Comparison of ENCODE assay signal across 13 cellular contexts in genomic region chr3:57464801-57465200, GRCh38.
DNase-seq lines count a peak whose midpoint lies in the region; ATAC-seq and TF ChIP-seq lines count a peak whose summit lies in the region.
"Had no signal": no experiment of that assay in that cellular context is flagged by ENCODE, and none has a peak within 500 bp of the region (broad histone marks: within the 10 kb centered on the region; RNA-seq: fewer than 3 reads in every experiment).

No MANE protein-coding gene starts in this region.

- H3K79me2 ChIP-seq in DND-41 (ENCODE audit: insufficient read depth, low read length) = no peaks in the 10 kb centered on the region

- H2AFZ ChIP-seq in DND-41 (ENCODE audit: low read depth, low read length) = no peak overlapping the region

- H3K4me3 ChIP-seq in DND-41 (ENCODE audit: low read depth in 1 of 2, low read length in 2 of 2) = no peak overlapping the region
- no peak overlapping the region for H3K4me3 ChIP-seq in astrocyte of the spinal cord (ENCODE audit: low read depth, low read length)

- H3K27ac ChIP-seq in DND-41 (ENCODE audit: low read length) = no peak overlapping the region

- DNase-seq in DND-41 (no peak), astrocyte of the spinal cord (ENCODE audit: low read depth, low spot score) (peak; percentile 7), iris pigment epithelial cell (ENCODE audit: low read depth) (peak; percentile 4), NCI-H1417 (lab: John Stamatoyannopoulos, UW) (no peak)
- DNase-seq in activated CD4-positive, alpha-beta T cell treated with anti-CD3 and anti-CD28 coated beads, Interleukin-2, amount 50 U/mL, for 1 hour = no peak
- DNase-seq: activated CD8-positive, alpha-beta memory T cell treated with anti-CD3 and anti-CD28 coated beads for 24 hours; central memory CD4-positive, alpha-beta T cell; NCI-H510A treated with DMSO at 0.1 percent for 48 hours; SHP77; stimulated activated CD4-positive, alpha-beta T cell treated with anti-CD3 and anti-CD28 coated beads, Interleukin-12 subunit alpha, Interleukin-12 subunit beta, amount 100 ng/mL, for 4 hours had no signal

- H3K27me3 ChIP-seq in DND-41 (ENCODE audit: insufficient read depth, low read length, poor library complexity) = peaks cover 14% of the 10 kb centered on the region

- TF ChIP-seq EP300 in Ishikawa (IDR thresholded peaks at IDR 0.05; ENCODE audit: borderline replicate concordance) = no peak

- no peaks in the 10 kb centered on the region for H3K9me3 ChIP-seq in DND-41 (ENCODE audit: insufficient read depth, low read length, severe bottlenecking)

- no peaks in the 10 kb centered on the region for H3K4me1 ChIP-seq in DND-41 (ENCODE audit: insufficient read depth, low read length)

- ATAC-seq in DND-41 (ENCODE audit: insufficient read depth, low read depth) = no peak
- ATAC-seq in HG02885 (IDR thresholded peaks at IDR 0.05; ENCODE audit: poor library complexity, unreplicated experiment) = no peak
- ATAC-seq in GM21737 (IDR thresholded peaks at IDR 0.05; ENCODE audit: unreplicated experiment) = no peak

- in situ Hi-C loops in astrocyte of the spinal cord (cut with HindIII; ENCODE audit: low sequenced_read_pairs) = no loop called here

- H4K20me1 ChIP-seq in DND-41 (ENCODE audit: insufficient read depth, low read length) = no peaks in the 10 kb centered on the region

- no peak overlapping the region for H3K9ac ChIP-seq in DND-41 (ENCODE audit: low read depth, low read length)

- TF ChIP-seq CTCF in DND-41 (IDR thresholded peaks at IDR 0.05; ENCODE audit: borderline replicate concordance, extremely low read depth, low read length, poor library complexity, severe bottlenecking) (peak; percentile 4), astrocyte of the spinal cord (IDR thresholded peaks at IDR 0.05; ENCODE audit: low read depth, low read length) (no peak)

- TF ChIP-seq RAD21 in Ishikawa (IDR thresholded peaks at IDR 0.05; ENCODE audit: low read depth) = peak; percentile 28; the same call in 1 of the 2 replicates

- no peak overlapping the region for H3K4me2 ChIP-seq in DND-41 (ENCODE audit: insufficient read depth, low read length)

- no peaks in the 10 kb centered on the region for H3K36me3 ChIP-seq in DND-41 (ENCODE audit: insufficient read depth, low read length)

TF ChIP-seq in Ishikawa, 13 proteins besides CTCF, POLR2A, EP300 and RAD21:
- TF ChIP-seq CEBPB (IDR thresholded peaks at IDR 0.05) (no peak), REST (IDR thresholded peaks at IDR 0.05; ENCODE audit: low read depth) (no peak), YY1 (IDR thresholded peaks at IDR 0.05; ENCODE audit: low read depth) (no peak), TEAD4 (IDR thresholded peaks at IDR 0.05) (no peak), NFIC (IDR thresholded peaks at IDR 0.05) (no peak)

Comparison
In these comparisons a context has a peak if more than half of its experiments do, and no peak if none do; other contexts are left out.
1. DNase-seq: peak in astrocyte of the spinal cord (single experiment) and iris pigment epithelial cell (single experiment); none in DND-41 (single experiment), NCI-H1417 (0 of 3) and activated CD4-positive, alpha-beta T cell treated with anti-CD3 and anti-CD28 coated beads, Interleukin-2, amount 50 U/mL, for 1 hour (single experiment).